8 cellular contexts compared by ENCODE assay signal in the genomic region with DNA sequence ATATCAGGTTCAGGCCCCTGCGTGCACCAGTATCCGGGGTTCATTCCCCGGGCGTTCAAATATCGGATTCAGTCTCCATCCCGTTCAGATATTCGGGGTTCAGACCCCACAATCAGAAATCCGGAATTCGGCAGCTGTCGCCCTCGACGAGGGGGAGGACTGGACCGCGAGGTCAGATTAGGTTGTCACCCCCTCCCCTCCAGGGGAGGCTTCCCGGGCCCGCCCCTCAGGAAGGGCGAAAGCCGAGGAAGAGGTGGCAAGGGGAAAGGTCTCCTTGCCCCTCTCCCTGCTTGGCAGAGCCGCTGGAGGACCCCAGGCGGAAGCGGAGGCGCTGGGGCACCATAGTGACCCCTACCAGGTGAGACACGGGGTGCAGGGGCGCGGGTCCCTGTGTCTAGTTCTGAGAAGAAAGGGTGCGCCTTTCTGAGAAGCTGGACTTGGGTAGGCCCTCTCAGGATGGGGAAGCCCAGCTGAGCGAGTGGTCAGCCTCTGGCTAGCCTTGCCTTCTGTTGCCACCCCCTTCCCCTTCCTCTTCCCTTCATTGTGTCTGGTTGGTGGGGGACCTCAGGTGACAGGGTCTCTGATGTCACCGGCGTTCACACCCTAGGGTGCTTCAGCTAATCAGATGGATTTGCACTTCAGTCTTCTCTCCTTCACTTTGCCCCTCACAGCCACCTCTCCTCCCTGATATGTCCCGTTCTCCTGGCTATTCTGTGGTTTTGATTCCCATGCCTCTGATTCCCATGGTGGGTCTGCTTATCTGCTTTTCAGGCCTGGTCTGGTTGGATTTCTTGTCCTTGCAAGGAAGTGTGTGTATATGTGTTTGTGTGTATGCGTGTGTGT. TPM values are rescaled to one million over a fixed set of nuclear protein-coding genes. Genes with fewer than 3 reads are reported as not detected.
DNase-seq lines count a peak whose midpoint lies in the region; ATAC-seq, FAIRE-seq and TF ChIP-seq lines count a peak whose summit lies in the region.

No MANE protein-coding gene starts in this region.

- intact Hi-C loops in Calu3 (cut with micrococcal nuclease; ENCODE audit: unreplicated experiment) = loop anchor here (10.0 kb wide), 1 partner anchor 50 kb away; a partner anchor contains a TSS

- peaks cover 54% of the 10 kb centered on the region for H3K79me2 ChIP-seq in astrocyte (ENCODE audit: insufficient read depth, low read length)

- DNase-seq in Calu3 = peak; percentile 32
- DNase-seq in astrocyte (ENCODE audit: low read depth) = peak; percentile 9
- no peak for DNase-seq in left lobe of liver (ENCODE audit: low spot score)
- no peak for DNase-seq in DMS153 treated with DMSO at 0.1 percent for 48 hours (lab: John Stamatoyannopoulos, UW; ENCODE audit: unreplicated experiment)

- no peak for FAIRE-seq in astrocyte (lab: Jason Lieb, UNC)

- H3K36me3 ChIP-seq in astrocyte (ENCODE audit: insufficient read depth, low read length) = peaks cover 18% of the 10 kb centered on the region
- peaks cover 32% of the 10 kb centered on the region for H3K36me3 ChIP-seq in iPS-20b (ENCODE audit: insufficient read depth, low read depth, low read length)
- H3K36me3 ChIP-seq in skeletal muscle tissue (ENCODE audit: control insufficient read depth in 3 of 3, insufficient read depth in 3 of 3, low read length in 3 of 3) = peaks cover 24 to 35% (median 26%) of the 10 kb centered on the region in 3 donors

- H3K4me1 ChIP-seq in astrocyte (ENCODE audit: insufficient read depth, low read length) (peaks cover 23% of the 10 kb centered on the region), iPS-20b (ENCODE audit: insufficient read depth, low read length) (peaks cover 22% of the 10 kb centered on the region), skeletal muscle tissue (ENCODE audit: control insufficient read depth in 3 of 3, insufficient read depth in 3 of 3, low read length in 3 of 3) (peaks cover 38 to 49% (median 46%) of the 10 kb centered on the region in 3 donors)

- H3K4me3 Mint-ChIP-seq in Calu3 (ENCODE audit: low read depth, unreplicated experiment) (peak overlapping the region; percentile 85), IgD-negative memory B cell (peak overlapping the region; percentile 78 to 98 (median 92)), astrocyte (ENCODE audit: unreplicated experiment) (peak overlapping the region; percentile 88)

- H3K27me3 ChIP-seq in astrocyte (ENCODE audit: insufficient read depth, low read length) (no peaks in the 10 kb centered on the region), iPS-20b (ENCODE audit: insufficient read depth, low read length) (peaks cover 14% of the 10 kb centered on the region), skeletal muscle tissue (ENCODE audit: control insufficient read depth in 3 of 3, insufficient read depth in 3 of 3, low read length in 3 of 3) (no peaks in the 10 kb centered on the region)

- H3K4me2 ChIP-seq in astrocyte (ENCODE audit: low read length) = peak overlapping the region; percentile 95

- peaks cover 51% of the 10 kb centered on the region for H4K20me1 ChIP-seq in astrocyte (ENCODE audit: insufficient read depth, low read length)

- TF ChIP-seq CTCF in Calu3 (IDR thresholded peaks at IDR 0.05; ENCODE audit: unreplicated experiment) = no peak
- TF ChIP-seq CTCF in astrocyte (IDR thresholded peaks at IDR 0.05; ENCODE audit: insufficient read depth, low read depth, low read length) = no peak

- peak overlapping the region; percentile 72 for H2AFZ ChIP-seq in astrocyte (ENCODE audit: low read depth, low read length)

- peaks cover 3% of the 10 kb centered on the region for H3K9me3 ChIP-seq in astrocyte (ENCODE audit: insufficient read depth, low read depth, low read length)
- H3K9me3 ChIP-seq in iPS-20b (ENCODE audit: insufficient read depth, low read depth, low read length) = peaks cover 10% of the 10 kb centered on the region
- H3K9me3 ChIP-seq in skeletal muscle tissue (ENCODE audit: control insufficient read depth in 3 of 3, low read length in 3 of 3) = no peaks in the 10 kb centered on the region

- CTCF ChIA-PET in Calu3 (lab: Charles Lee) = interaction anchor here (0.6 to 1.4 kb wide), 3 partner anchors 31 to 248 kb away, joined by 6 to 10 read pairs (median 6); a partner anchor contains a TSS

- H3K9ac ChIP-seq in astrocyte (ENCODE audit: low read length) (peak overlapping the region; percentile 92), iPS-20b (ENCODE audit: low read depth, low read length) (peak overlapping the region; percentile 92), skeletal muscle tissue (ENCODE audit: low read depth in 1 of 3, low read length in 3 of 3) (peak overlapping the region; percentile 85 to 96 (median 96))

- no peak for ATAC-seq in left lobe of liver
- ATAC-seq in GM18909 (IDR thresholded peaks at IDR 0.05; ENCODE audit: poor library complexity, unreplicated experiment) = no peak

- H3K27ac ChIP-seq in astrocyte (ENCODE audit: low read depth, low read length) = peak overlapping the region; percentile 79
- no peak overlapping the region for H3K27ac ChIP-seq in iPS-20b (ENCODE audit: low read length)
- H3K27ac ChIP-seq in skeletal muscle tissue (ENCODE audit: low read depth, low read length) = peak overlapping the region; percentile 96

- H3K27me3 Mint-ChIP-seq in Calu3 (ENCODE audit: unreplicated experiment) (no peaks in the 10 kb centered on the region), IgD-negative memory B cell (no peaks in the 10 kb centered on the region), astrocyte (ENCODE audit: low read depth, unreplicated experiment) (no peaks in the 10 kb centered on the region)

- H3K9me3 Mint-ChIP-seq in Calu3 (ENCODE audit: low read depth, unreplicated experiment) (no peaks in the 10 kb centered on the region), IgD-negative memory B cell (no peaks in the 10 kb centered on the region), astrocyte (ENCODE audit: unreplicated experiment) (peaks cover 3% of the 10 kb centered on the region)

- peak overlapping the region; percentile 82 for H3K4me3 ChIP-seq in astrocyte (ENCODE audit: insufficient read depth, low read depth, low read length)
- H3K4me3 ChIP-seq in iPS-20b (ENCODE audit: low read length) = peak overlapping the region; percentile 86
- H3K4me3 ChIP-seq in skeletal muscle tissue (ENCODE audit: low read length in 3 of 3) = peak overlapping the region; percentile 90 to 94 (median 93)

- TSS peak; percentile 66 for BruUV-seq in Calu3 (replicated peaks; lab: Mats Ljungman, UMichigan)

- H3K36me3 Mint-ChIP-seq in Calu3 (ENCODE audit: insufficient read depth, unreplicated experiment) (peaks cover 60% of the 10 kb centered on the region), IgD-negative memory B cell (peaks cover 4% of the 10 kb centered on the region), astrocyte (ENCODE audit: low read depth, unreplicated experiment) (peaks cover 36% of the 10 kb centered on the region)

- H3K27ac Mint-ChIP-seq in Calu3 (ENCODE audit: unreplicated experiment) = peak overlapping the region; percentile 89
- peak overlapping the region; percentile 36 to 83 (median 74) for H3K27ac Mint-ChIP-seq in IgD-negative memory B cell
- H3K27ac Mint-ChIP-seq in astrocyte (ENCODE audit: unreplicated experiment) = peak overlapping the region; percentile 77

- H3K4me1 Mint-ChIP-seq in Calu3 (ENCODE audit: low read depth, unreplicated experiment) = peaks cover 26% of the 10 kb centered on the region
- H3K4me1 Mint-ChIP-seq in IgD-negative memory B cell = peaks cover 20 to 22% (median 22%) of the 10 kb centered on the region in 3 donors
- peaks cover 17% of the 10 kb centered on the region for H3K4me1 Mint-ChIP-seq in astrocyte (ENCODE audit: low read depth, unreplicated experiment)

RNA-seq across cellular contexts. Expression of a gene that starts 0.8 kb away (rescaled TPM):
- 75.9 and 76.2 TPM in 2 replicates for total RNA-seq in Calu3 (2022)
- 7.6 TPM for polyA plus RNA-seq in IgD-negative memory B cell
- 55.2 and 55.9 TPM in 2 replicates for total RNA-seq in astrocyte
- 35.0 TPM for total RNA-seq in skeletal muscle tissue
- 21.1 TPM for total RNA-seq in left lobe of liver

RNA-seq across cellular contexts. Expression of a gene that starts 12.6 kb away (rescaled TPM):
- total RNA-seq in Calu3 (2022) (91.1 and 92.1 TPM in 2 replicates), astrocyte (96.6 and 104 TPM in 2 replicates), skeletal muscle tissue (35.0 TPM), left lobe of liver (71.0 TPM)
- 171 TPM for polyA plus RNA-seq in IgD-negative memory B cell

RNA-seq across cellular contexts. Expression of a gene that starts 20.9 kb away (rescaled TPM):
- total RNA-seq in Calu3 (2022) = 26.3 and 28.5 TPM in 2 replicates
- 21.0 TPM for polyA plus RNA-seq in IgD-negative memory B cell
- total RNA-seq in astrocyte = 4.3 and 5.0 TPM in 2 replicates
- total RNA-seq in skeletal muscle tissue = 9.4 TPM
- total RNA-seq in left lobe of liver = 9.2 TPM

RNA-seq across cellular contexts. Expression of a gene that starts 21.5 kb away (rescaled TPM):
- total RNA-seq in Calu3 (2022) = 107 TPM in 2 replicates
- polyA plus RNA-seq in IgD-negative memory B cell = 6.0 TPM
- total RNA-seq in astrocyte = 58.5 and 64.8 TPM in 2 replicates
- total RNA-seq in skeletal muscle tissue = 12.5 TPM
- 34.7 TPM for total RNA-seq in left lobe of liver

RNA-seq across cellular contexts. Expression of a gene that starts 36.3 kb away (rescaled TPM):
- total RNA-seq in Calu3 (2022) (18.0 and 19.9 TPM in 2 replicates), astrocyte (0.50 and 0.89 TPM in 2 replicates), skeletal muscle tissue (0.52 TPM), left lobe of liver (0.15 TPM)
- polyA plus RNA-seq in IgD-negative memory B cell = not detected

Comparison
In these comparisons a context has a peak if more than half of its experiments do, and no peak if none do; other contexts are left out.
1. DNase-seq: peak in Calu3 (single experiment) and astrocyte (single experiment); none in left lobe of liver (single experiment) and DMS153 treated with DMSO at 0.1 percent for 48 hours (single experiment).
2. Peak in every context shown above with its lines, with median percentiles within 50 percentile points of each other: H3K27ac Mint-ChIP-seq, H3K4me3 Mint-ChIP-seq, H3K4me3 ChIP-seq and H3K9ac ChIP-seq.